Comparison of ENCODE assay signal across 14 cellular contexts in the genomic region with DNA sequence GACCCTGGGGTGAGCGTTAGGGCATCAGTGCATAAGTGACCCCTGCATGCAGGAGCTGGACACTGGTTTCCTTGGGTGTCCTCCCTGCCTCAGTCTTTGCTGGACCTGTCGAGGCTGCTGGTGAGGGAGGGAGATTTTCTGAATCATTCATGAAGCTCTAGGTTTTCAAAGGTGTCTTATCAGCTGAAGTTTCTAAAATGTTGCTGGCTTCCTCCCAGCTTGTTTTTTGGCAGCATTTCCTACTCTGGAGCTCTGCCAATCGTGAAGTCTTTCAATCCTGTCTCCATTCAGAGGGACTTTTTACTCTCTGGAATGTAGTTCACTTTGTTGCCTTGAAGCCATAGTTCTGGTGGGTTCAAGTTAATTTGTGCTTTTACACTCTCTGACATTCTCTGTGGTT. TPM values are rescaled to one million over a fixed set of nuclear protein-coding genes. Genes with fewer than 3 reads are reported as not detected.
A peak's percentile ranks its signal among the peaks of the same experiment; 100 is the strongest.
DNase-seq lines count a peak whose midpoint lies in the region; ATAC-seq and TF ChIP-seq lines count a peak whose summit lies in the region.
"Had no signal": no experiment of that assay in that cellular context is flagged by ENCODE, and none has a peak within 500 bp of the region (broad histone marks: within the 10 kb centered on the region; RNA-seq: fewer than 3 reads in every experiment).

No MANE protein-coding gene starts in this region.

- H3K4me3 Mint-ChIP-seq in CD8-positive, alpha-beta T cell: peak overlapping the region; percentile 78
- H3K4me3 Mint-ChIP-seq: stimulated activated memory B cell treated with anti-CD40 and anti-IgM and Interleukin-4, amounts not matched to agents 10 μg/mL and 1 μg/mL and 100 μg/mL, for 72 hours had no signal

- H3K27ac ChIP-seq in CD8-positive, alpha-beta T cell (ENCODE audit: low read depth, low read length): peak overlapping the region; percentile 51
- H3K27ac ChIP-seq in SJCRH30: no peak overlapping the region
- H3K27ac ChIP-seq: dorsolateral prefrontal cortex, left lung had no signal

- DNase-seq in CD8-positive, alpha-beta T cell: no peak
- DNase-seq in RPMI8226: peak; percentile 39
- peak; percentile 2 for DNase-seq in iris pigment epithelial cell (ENCODE audit: low read depth)
- no peak for DNase-seq in SJCRH30
- DNase-seq in posterior vena cava (ENCODE audit: low spot score): no peak
- DNase-seq: dorsolateral prefrontal cortex, foreskin melanocyte, left lung, NCI-H187 treated with DMSO at 0.1 percent for 48 hours had no signal

- intact Hi-C loops in CD8-positive, alpha-beta T cell (cut with DNase I, micrococcal nuclease): loop anchor here in 1 of 2 experiments (1.0 to 2.0 kb wide), 2 partner anchors 11 to 24 kb away; a partner anchor contains a TSS
- intact Hi-C loops in posterior vena cava (cut with DNase I): no loop called here

- peaks cover 7% of the 10 kb centered on the region for H3K9me3 Mint-ChIP-seq in CD8-positive, alpha-beta T cell

- H3K27me3 Mint-ChIP-seq in CD8-positive, alpha-beta T cell (ENCODE audit: low read depth): no peaks in the 10 kb centered on the region

- no peaks in the 10 kb centered on the region for H3K27me3 ChIP-seq in CD8-positive, alpha-beta T cell (ENCODE audit: insufficient read depth, low read length)
- no peaks in the 10 kb centered on the region for H3K27me3 ChIP-seq in SJCRH30

- peak; percentile 34 for ATAC-seq in CD8-positive, alpha-beta T cell
- ATAC-seq in GM18519 (IDR thresholded peaks at IDR 0.05; ENCODE audit: low FRiP score, unreplicated experiment) (peak; percentile 9), GM18511 (IDR thresholded peaks at IDR 0.05; ENCODE audit: unreplicated experiment) (no peak), HG03045 (IDR thresholded peaks at IDR 0.05; ENCODE audit: unreplicated experiment) (no peak)
- ATAC-seq: left lung; stimulated activated memory B cell treated with anti-CD40 and anti-IgM and Interleukin-4, amounts not matched to agents 10 μg/mL and 1 μg/mL and 100 μg/mL, for 72 hours had no signal

- peak overlapping the region; percentile 87 for H3K27ac Mint-ChIP-seq in CD8-positive, alpha-beta T cell
- H3K27ac Mint-ChIP-seq: stimulated activated memory B cell treated with anti-CD40 and anti-IgM and Interleukin-4, amounts not matched to agents 10 μg/mL and 1 μg/mL and 100 μg/mL, for 72 hours had no signal

- POLR2A ChIA-PET in CD8-positive, alpha-beta T cell (lab: Charles Lee): interaction anchor here (1.0 to 2.0 kb wide), 8 partner anchors 10 to 29 kb away, joined by 3 to 20 read pairs (median 5); a partner anchor contains a TSS

- CTCF ChIA-PET in CD8-positive, alpha-beta T cell (lab: Charles Lee): interaction anchor here (1.1 to 1.7 kb wide), 3 partner anchors 11 to 21 kb away, joined by 3 to 8 read pairs (median 7); no protein-coding TSS in a partner anchor

- TF ChIP-seq CTCF in CD8-positive, alpha-beta T cell (IDR thresholded peaks at IDR 0.05): no peak

- no peaks in the 10 kb centered on the region for H3K9me3 ChIP-seq in CD8-positive, alpha-beta T cell (ENCODE audit: low read length)
- no peaks in the 10 kb centered on the region for H3K9me3 ChIP-seq in SJCRH30 (replicated peaks)
- H3K9me3 ChIP-seq: left lung had no signal

- peaks cover 73% of the 10 kb centered on the region for H3K4me1 Mint-ChIP-seq in CD8-positive, alpha-beta T cell (ENCODE audit: low read depth)
- H3K4me1 Mint-ChIP-seq: stimulated activated memory B cell treated with anti-CD40 and anti-IgM and Interleukin-4, amounts not matched to agents 10 μg/mL and 1 μg/mL and 100 μg/mL, for 72 hours had no signal

- peaks cover 4% of the 10 kb centered on the region for H3K36me3 Mint-ChIP-seq in CD8-positive, alpha-beta T cell
- H3K36me3 Mint-ChIP-seq: stimulated activated memory B cell treated with anti-CD40 and anti-IgM and Interleukin-4, amounts not matched to agents 10 μg/mL and 1 μg/mL and 100 μg/mL, for 72 hours had no signal

- H3K4me3 ChIP-seq in CD8-positive, alpha-beta T cell (ENCODE audit: low read depth, low read length): peak overlapping the region; percentile 47
- no peak overlapping the region for H3K4me3 ChIP-seq in SJCRH30
- H3K4me3 ChIP-seq: dorsolateral prefrontal cortex, left lung had no signal

- no peaks in the 10 kb centered on the region for H3K36me3 ChIP-seq in CD8-positive, alpha-beta T cell (ENCODE audit: insufficient read depth, low read length)
- no peaks in the 10 kb centered on the region for H3K36me3 ChIP-seq in SJCRH30
- H3K36me3 ChIP-seq: left lung had no signal

- peaks cover 38% of the 10 kb centered on the region for H3K4me1 ChIP-seq in CD8-positive, alpha-beta T cell (ENCODE audit: insufficient read depth, low read length)
- H3K4me1 ChIP-seq in SJCRH30: peaks cover 3% of the 10 kb centered on the region; the same call in 1 of the 2 replicates
- H3K4me1 ChIP-seq: left lung had no signal

RNA-seq across cellular contexts. Expression of a gene that starts 23.8 kb away (rescaled TPM):
- 1 to 10 TPM; 5.1 to 5.3 TPM for total RNA-seq in CD8-positive, alpha-beta T cell
- total RNA-seq in SJCRH30 (2014; rRNA removed; shearing (Covaris generic)): 0.41 TPM in 1 of 2 replicates, not detected in the other
- total RNA-seq in posterior vena cava: 1 to 10 TPM; 5.2 to 6.2 TPM
- total RNA-seq: HT1080 had no signal

Comparison
In these comparisons a context has a peak if more than half of its experiments do, and no peak if none do; other contexts are left out.
1. ATAC-seq: peak in CD8-positive, alpha-beta T cell (single experiment) and GM18519 (single experiment); none in GM18511 (single experiment) and HG03045 (single experiment).
2. DNase-seq: peak in RPMI8226 (single experiment) and iris pigment epithelial cell (single experiment); none in CD8-positive, alpha-beta T cell (0 of 7), SJCRH30 (0 of 2) and posterior vena cava (single experiment).